1 cellular context compared by ENCODE assay signal in the genomic region with DNA sequence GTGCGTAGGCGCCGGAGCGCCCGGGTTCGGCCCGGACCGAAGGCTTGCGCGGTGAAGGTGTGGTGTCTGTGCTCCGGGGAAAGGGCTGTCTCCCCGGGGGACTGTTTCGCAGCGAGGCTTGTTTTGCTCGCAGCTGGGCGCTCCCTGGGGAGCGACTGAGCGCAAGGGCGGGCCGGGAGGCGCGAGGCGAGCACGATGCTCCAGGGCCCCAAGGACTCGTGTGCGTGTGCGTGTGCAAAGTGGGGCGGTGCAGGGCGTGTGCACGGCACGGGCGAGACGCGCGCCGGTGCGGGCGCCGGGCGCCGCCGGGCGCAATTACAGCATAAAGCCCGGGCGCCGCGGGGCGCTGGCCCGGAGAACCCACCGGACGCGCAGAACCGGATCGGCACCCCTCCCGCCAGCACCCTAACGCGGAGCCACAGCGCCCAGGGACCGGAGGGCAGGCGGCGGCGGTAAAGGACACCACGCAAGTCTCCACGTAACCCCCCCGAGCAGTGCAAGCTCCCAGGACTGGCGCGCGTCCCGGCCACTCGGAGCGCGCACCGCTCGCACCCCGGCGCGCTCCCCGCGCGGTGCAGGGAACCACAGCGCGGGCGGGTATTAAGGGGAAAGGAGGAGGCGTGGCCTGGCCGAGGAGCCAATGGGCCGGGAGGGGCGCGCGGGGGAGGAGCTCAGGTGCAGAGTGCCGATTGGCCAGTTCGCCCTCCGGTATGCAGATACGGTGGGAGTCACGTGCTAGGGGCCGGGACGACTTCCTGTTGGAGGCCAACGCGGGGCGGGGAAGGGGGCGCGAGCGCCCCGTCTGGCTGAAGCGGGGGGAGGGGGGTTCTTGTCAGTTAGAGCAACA.
TF ChIP-seq lines count a peak whose summit lies in the region.

A gene with protein sequence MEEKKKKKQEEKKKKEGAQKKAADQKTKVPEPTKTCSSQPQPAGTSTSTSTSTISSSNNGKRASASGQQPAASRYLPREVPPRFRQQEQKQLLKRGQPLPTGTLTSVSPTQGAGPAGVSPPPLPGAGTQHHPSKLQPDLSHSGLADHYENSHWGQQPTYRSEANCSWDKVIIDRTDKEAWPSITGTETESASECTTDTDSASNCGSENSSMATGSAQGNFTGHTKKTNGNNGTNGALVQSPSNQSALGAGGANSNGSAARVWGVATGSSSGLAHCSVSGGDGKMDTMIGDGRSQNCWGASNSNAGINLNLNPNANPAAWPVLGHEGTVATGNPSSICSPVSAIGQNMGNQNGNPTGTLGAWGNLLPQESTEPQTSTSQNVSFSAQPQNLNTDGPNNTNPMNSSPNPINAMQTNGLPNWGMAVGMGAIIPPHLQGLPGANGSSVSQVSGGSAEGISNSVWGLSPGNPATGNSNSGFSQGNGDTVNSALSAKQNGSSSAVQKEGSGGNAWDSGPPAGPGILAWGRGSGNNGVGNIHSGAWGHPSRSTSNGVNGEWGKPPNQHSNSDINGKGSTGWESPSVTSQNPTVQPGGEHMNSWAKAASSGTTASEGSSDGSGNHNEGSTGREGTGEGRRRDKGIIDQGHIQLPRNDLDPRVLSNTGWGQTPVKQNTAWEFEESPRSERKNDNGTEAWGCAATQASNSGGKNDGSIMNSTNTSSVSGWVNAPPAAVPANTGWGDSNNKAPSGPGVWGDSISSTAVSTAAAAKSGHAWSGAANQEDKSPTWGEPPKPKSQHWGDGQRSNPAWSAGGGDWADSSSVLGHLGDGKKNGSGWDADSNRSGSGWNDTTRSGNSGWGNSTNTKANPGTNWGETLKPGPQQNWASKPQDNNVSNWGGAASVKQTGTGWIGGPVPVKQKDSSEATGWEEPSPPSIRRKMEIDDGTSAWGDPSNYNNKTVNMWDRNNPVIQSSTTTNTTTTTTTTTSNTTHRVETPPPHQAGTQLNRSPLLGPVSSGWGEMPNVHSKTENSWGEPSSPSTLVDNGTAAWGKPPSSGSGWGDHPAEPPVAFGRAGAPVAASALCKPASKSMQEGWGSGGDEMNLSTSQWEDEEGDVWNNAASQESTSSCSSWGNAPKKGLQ (N-terminal part only) (plus strand): TSS at position 835 of the 847 bp plus-strand sequence. CDS start 45,504 bp downstream, outside the sequence.

TF ChIP-seq in K562, 482 proteins besides CTCF, POLR2A, EP300 and RAD21 (continued from another document and continues in another):
- TF ChIP-seq, protein P1, sequence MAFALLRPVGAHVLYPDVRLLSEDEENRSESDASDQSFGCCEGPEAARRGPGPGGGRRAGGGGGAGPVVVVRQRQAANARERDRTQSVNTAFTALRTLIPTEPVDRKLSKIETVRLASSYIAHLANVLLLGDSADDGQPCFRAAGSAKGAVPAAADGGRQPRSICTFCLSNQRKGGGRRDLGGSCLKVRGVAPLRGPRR (CRISPR knock-in tag; IDR thresholded peaks at IDR 0.05) = no peak
- TF ChIP-seq SMARCA4 (IDR thresholded peaks at IDR 0.05) (no peak), MEF2D (tag; conservative IDR thresholded peaks at IDR 0.05; ENCODE audit: low read depth) (no peak), GABPB2 (CRISPR knock-in tag; conservative IDR thresholded peaks at IDR 0.05) (no peak), SMARCA5 (IDR thresholded peaks at IDR 0.05) (no peak), ZNF354B (CRISPR knock-in tag; IDR thresholded peaks at IDR 0.05) (no peak), NUFIP1 (IDR thresholded peaks at IDR 0.05; ENCODE audit: partially characterized antibody) (no peak), GTF2E2 (tag; IDR thresholded peaks at IDR 0.05) (0 out of 2 replicates have a peak, but pooled peaks have one; percentile 65), JUND (IDR thresholded peaks at IDR 0.05; ENCODE audit: borderline replicate concordance, low read depth, low read length) (no peak), JUND (tag; IDR thresholded peaks at IDR 0.05; ENCODE audit: borderline replicate concordance, low read depth, low read length) (no peak; the same call in 2 of the 3 replicates), ZNF282 (CRISPR knock-in tag; IDR thresholded peaks at IDR 0.05) (no peak; the same call in 1 of the 2 replicates), GATA2 (CRISPR knock-in tag; IDR thresholded peaks at IDR 0.05) (no peak), FOXP1 (CRISPR knock-in tag; IDR thresholded peaks at IDR 0.05) (peak; percentile 82; the same call in 1 of the 2 replicates), U2AF1 (optimal IDR thresholded peaks at IDR 0.05; ENCODE audit: low read depth, low read length) (peak; percentile 92), ZBTB17 (CRISPR knock-in tag; IDR thresholded peaks at IDR 0.05) (peak; percentile 84), ZNF143 (CRISPR knock-in tag; IDR thresholded peaks at IDR 0.05) (no peak), NR1H2 (CRISPR knock-in tag; IDR thresholded peaks at IDR 0.05) (no peak), TAF15 (IDR thresholded peaks at IDR 0.05; ENCODE audit: low read depth, low read length) (no peak), ZNF583 (CRISPR knock-in tag; IDR thresholded peaks at IDR 0.05) (peak; percentile 49; the same call in 1 of the 2 replicates), CREBBP (IDR thresholded peaks at IDR 0.05; ENCODE audit: low read depth, low read length) (no peak), ATF7 (IDR thresholded peaks at IDR 0.05) (peak; percentile 77), SMC3 (conservative IDR thresholded peaks at IDR 0.05; ENCODE audit: insufficient read depth, low read depth, low read length) (no peak), ESRRB (CRISPR knock-in tag; IDR thresholded peaks at IDR 0.05; ENCODE audit: borderline replicate concordance) (no peak), HDAC2 (IDR thresholded peaks at IDR 0.05) (no peak; the same call in 1 of the 2 replicates), MEF2A (IDR thresholded peaks at IDR 0.05; ENCODE audit: control insufficient read depth, low read depth, low read length) (no peak), ZNF696 (CRISPR knock-in tag; conservative IDR thresholded peaks at IDR 0.05) (no peak), NONO (IDR thresholded peaks at IDR 0.05; ENCODE audit: low read depth in 2 of 2, low read length in 1 of 2) (peak; percentile 63 to 100; a peak in 3 of 4 replicates)
- TF ChIP-seq, protein P2, sequence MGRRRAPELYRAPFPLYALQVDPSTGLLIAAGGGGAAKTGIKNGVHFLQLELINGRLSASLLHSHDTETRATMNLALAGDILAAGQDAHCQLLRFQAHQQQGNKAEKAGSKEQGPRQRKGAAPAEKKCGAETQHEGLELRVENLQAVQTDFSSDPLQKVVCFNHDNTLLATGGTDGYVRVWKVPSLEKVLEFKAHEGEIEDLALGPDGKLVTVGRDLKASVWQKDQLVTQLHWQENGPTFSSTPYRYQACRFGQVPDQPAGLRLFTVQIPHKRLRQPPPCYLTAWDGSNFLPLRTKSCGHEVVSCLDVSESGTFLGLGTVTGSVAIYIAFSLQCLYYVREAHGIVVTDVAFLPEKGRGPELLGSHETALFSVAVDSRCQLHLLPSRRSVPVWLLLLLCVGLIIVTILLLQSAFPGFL (CRISPR knock-in tag; IDR thresholded peaks at IDR 0.05) = no peak
- TF ChIP-seq, protein P3, sequence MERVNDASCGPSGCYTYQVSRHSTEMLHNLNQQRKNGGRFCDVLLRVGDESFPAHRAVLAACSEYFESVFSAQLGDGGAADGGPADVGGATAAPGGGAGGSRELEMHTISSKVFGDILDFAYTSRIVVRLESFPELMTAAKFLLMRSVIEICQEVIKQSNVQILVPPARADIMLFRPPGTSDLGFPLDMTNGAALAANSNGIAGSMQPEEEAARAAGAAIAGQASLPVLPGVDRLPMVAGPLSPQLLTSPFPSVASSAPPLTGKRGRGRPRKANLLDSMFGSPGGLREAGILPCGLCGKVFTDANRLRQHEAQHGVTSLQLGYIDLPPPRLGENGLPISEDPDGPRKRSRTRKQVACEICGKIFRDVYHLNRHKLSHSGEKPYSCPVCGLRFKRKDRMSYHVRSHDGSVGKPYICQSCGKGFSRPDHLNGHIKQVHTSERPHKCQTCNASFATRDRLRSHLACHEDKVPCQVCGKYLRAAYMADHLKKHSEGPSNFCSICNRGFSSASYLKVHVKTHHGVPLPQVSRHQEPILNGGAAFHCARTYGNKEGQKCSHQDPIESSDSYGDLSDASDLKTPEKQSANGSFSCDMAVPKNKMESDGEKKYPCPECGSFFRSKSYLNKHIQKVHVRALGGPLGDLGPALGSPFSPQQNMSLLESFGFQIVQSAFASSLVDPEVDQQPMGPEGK (CRISPR knock-in tag; IDR thresholded peaks at IDR 0.05; ENCODE audit: borderline replicate concordance) = no peak
- TF ChIP-seq, protein P4, sequence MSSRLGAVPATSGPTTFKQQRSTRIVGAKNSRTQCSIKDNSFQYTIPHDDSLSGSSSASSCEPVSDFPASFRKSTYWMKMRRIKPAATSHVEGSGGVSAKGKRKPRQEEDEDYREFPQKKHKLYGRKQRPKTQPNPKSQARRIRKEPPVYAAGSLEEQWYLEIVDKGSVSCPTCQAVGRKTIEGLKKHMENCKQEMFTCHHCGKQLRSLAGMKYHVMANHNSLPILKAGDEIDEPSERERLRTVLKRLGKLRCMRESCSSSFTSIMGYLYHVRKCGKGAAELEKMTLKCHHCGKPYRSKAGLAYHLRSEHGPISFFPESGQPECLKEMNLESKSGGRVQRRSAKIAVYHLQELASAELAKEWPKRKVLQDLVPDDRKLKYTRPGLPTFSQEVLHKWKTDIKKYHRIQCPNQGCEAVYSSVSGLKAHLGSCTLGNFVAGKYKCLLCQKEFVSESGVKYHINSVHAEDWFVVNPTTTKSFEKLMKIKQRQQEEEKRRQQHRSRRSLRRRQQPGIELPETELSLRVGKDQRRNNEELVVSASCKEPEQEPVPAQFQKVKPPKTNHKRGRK (tag; IDR thresholded peaks at IDR 0.05) = no peak
- TF ChIP-seq, protein P5, sequence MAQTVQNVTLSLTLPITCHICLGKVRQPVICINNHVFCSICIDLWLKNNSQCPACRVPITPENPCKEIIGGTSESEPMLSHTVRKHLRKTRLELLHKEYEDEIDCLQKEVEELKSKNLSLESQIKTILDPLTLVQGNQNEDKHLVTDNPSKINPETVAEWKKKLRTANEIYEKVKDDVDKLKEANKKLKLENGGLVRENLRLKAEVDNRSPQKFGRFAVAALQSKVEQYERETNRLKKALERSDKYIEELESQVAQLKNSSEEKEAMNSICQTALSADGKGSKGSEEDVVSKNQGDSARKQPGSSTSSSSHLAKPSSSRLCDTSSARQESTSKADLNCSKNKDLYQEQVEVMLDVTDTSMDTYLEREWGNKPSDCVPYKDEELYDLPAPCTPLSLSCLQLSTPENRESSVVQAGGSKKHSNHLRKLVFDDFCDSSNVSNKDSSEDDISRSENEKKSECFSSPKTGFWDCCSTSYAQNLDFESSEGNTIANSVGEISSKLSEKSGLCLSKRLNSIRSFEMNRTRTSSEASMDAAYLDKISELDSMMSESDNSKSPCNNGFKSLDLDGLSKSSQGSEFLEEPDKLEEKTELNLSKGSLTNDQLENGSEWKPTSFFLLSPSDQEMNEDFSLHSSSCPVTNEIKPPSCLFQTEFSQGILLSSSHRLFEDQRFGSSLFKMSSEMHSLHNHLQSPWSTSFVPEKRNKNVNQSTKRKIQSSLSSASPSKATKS (CRISPR knock-in tag; IDR thresholded peaks at IDR 0.05) = no peak
- TF ChIP-seq, protein P6, sequence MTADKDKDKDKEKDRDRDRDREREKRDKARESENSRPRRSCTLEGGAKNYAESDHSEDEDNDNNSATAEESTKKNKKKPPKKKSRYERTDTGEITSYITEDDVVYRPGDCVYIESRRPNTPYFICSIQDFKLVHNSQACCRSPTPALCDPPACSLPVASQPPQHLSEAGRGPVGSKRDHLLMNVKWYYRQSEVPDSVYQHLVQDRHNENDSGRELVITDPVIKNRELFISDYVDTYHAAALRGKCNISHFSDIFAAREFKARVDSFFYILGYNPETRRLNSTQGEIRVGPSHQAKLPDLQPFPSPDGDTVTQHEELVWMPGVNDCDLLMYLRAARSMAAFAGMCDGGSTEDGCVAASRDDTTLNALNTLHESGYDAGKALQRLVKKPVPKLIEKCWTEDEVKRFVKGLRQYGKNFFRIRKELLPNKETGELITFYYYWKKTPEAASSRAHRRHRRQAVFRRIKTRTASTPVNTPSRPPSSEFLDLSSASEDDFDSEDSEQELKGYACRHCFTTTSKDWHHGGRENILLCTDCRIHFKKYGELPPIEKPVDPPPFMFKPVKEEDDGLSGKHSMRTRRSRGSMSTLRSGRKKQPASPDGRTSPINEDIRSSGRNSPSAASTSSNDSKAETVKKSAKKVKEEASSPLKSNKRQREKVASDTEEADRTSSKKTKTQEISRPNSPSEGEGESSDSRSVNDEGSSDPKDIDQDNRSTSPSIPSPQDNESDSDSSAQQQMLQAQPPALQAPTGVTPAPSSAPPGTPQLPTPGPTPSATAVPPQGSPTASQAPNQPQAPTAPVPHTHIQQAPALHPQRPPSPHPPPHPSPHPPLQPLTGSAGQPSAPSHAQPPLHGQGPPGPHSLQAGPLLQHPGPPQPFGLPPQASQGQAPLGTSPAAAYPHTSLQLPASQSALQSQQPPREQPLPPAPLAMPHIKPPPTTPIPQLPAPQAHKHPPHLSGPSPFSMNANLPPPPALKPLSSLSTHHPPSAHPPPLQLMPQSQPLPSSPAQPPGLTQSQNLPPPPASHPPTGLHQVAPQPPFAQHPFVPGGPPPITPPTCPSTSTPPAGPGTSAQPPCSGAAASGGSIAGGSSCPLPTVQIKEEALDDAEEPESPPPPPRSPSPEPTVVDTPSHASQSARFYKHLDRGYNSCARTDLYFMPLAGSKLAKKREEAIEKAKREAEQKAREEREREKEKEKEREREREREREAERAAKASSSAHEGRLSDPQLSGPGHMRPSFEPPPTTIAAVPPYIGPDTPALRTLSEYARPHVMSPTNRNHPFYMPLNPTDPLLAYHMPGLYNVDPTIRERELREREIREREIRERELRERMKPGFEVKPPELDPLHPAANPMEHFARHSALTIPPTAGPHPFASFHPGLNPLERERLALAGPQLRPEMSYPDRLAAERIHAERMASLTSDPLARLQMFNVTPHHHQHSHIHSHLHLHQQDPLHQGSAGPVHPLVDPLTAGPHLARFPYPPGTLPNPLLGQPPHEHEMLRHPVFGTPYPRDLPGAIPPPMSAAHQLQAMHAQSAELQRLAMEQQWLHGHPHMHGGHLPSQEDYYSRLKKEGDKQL (CRISPR knock-in tag; IDR thresholded peaks at IDR 0.05; ENCODE audit: borderline replicate concordance) = no peak
- TF ChIP-seq, protein P7, sequence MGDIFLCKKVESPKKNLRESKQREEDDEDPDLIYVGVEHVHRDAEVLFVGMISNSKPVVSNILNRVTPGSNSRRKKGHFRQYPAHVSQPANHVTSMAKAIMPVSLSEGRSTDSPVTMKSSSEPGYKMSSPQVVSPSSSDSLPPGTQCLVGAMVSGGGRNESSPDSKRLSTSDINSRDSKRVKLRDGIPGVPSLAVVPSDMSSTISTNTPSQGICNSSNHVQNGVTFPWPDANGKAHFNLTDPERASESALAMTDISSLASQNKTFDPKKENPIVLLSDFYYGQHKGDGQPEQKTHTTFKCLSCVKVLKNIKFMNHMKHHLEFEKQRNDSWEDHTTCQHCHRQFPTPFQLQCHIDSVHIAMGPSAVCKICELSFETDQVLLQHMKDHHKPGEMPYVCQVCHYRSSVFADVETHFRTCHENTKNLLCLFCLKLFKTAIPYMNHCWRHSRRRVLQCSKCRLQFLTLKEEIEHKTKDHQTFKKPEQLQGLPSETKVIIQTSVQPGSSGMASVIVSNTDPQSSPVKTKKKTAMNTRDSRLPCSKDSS (IDR thresholded peaks at IDR 0.05; ENCODE audit: low read depth, partially characterized antibody) = no peak
